ENCODE assay signal across 8 cellular contexts in genomic region chr6:106360989-106361430, GRCh38. TPM values are rescaled to one million over a fixed set of nuclear protein-coding genes. Genes with fewer than 3 reads are reported as not detected.
DNase-seq lines count a peak whose midpoint lies in the region; ATAC-seq, FAIRE-seq and TF ChIP-seq lines count a peak whose summit lies in the region.

No MANE protein-coding gene starts in this region.

- H3K36me3 ChIP-seq in esophagus squamous epithelium (no peaks in the 10 kb centered on the region), ovary (no peaks in the 10 kb centered on the region)

- H3K9me3 ChIP-seq in esophagus squamous epithelium (no peaks in the 10 kb centered on the region), ovary (no peaks in the 10 kb centered on the region)

- CTCF ChIA-PET in activated CD4-positive, alpha-beta memory T cell treated with anti-CD3 and anti-CD28 coated beads for 36 hours (lab: Charles Lee) = interaction anchor here (1.0 to 2.6 kb wide), 17 partner anchors 10 to 636 kb away, joined by 3 to 31 read pairs (median 6); partner anchors contain the start of gene ATG5

- ATAC-seq in HG03439 (IDR thresholded peaks at IDR 0.05; ENCODE audit: unreplicated experiment) (peak; percentile 34), GM18861 (IDR thresholded peaks at IDR 0.05; ENCODE audit: unreplicated experiment) (no peak)

- whole genome bisulfite sequencing in esophagus squamous epithelium, 2 donors = 0% methylated on average over 1 to 5 of the region's 31 CpGs
- 1 to 2% (median 2%) methylated on average over 18 to 31 of the region's 31 CpGs for WGBS in ovary, 3 donors

- H3K4me1 Mint-ChIP-seq in activated CD4-positive, alpha-beta memory T cell treated with anti-CD3 and anti-CD28 coated beads for 36 hours (ENCODE audit: low read depth) = peaks cover 9% of the 10 kb centered on the region

- H3K4me3 Mint-ChIP-seq in activated CD4-positive, alpha-beta memory T cell treated with anti-CD3 and anti-CD28 coated beads for 36 hours = peak overlapping the region; percentile 68

- FAIRE-seq in D721Med (lab: Jason Lieb, UNC) = no peak

- TF ChIP-seq EP300 in ovary (IDR thresholded peaks at IDR 0.05) = no peak

- H3K36me3 Mint-ChIP-seq in activated CD4-positive, alpha-beta memory T cell treated with anti-CD3 and anti-CD28 coated beads for 36 hours = no peaks in the 10 kb centered on the region

- peaks cover 0 to 46% (median 8%) of the 10 kb centered on the region in 3 donors for H3K4me1 ChIP-seq in esophagus squamous epithelium
- peaks cover 5% of the 10 kb centered on the region for H3K4me1 ChIP-seq in ovary (ENCODE audit: insufficient read depth)

- H3K4me3 ChIP-seq in esophagus squamous epithelium (peak overlapping the region; percentile 75 to 81 (median 77)), ovary (peak overlapping the region; percentile 37)

- intact Hi-C loops in activated CD4-positive, alpha-beta memory T cell treated with anti-CD3 and anti-CD28 coated beads for 36 hours (cut with micrococcal nuclease) = loop anchor here (1.0 to 10.0 kb wide), 4 partner anchors 12 to 204 kb away; no protein-coding TSS in a partner anchor
- intact Hi-C loops in esophagus squamous epithelium (cut with DNase I) = loop anchor here (10.0 kb wide), 1 partner anchor 84 kb away; no protein-coding TSS in a partner anchor
- intact Hi-C loops in ovary (cut with DNase I) = no loop called here

- H3K27ac Mint-ChIP-seq in activated CD4-positive, alpha-beta memory T cell treated with anti-CD3 and anti-CD28 coated beads for 36 hours = no peak overlapping the region

- TF ChIP-seq POLR2A in esophagus squamous epithelium (IDR thresholded peaks at IDR 0.05) (no peak), ovary (IDR thresholded peaks at IDR 0.05) (no peak)

- H3K27me3 ChIP-seq in esophagus squamous epithelium (peaks cover 0 to 53% (median 0%) of the 10 kb centered on the region in 4 donors), ovary (no peaks in the 10 kb centered on the region)

- no peak for TF ChIP-seq CTCF in esophagus squamous epithelium (IDR thresholded peaks at IDR 0.05)
- no peak for TF ChIP-seq CTCF in ovary (IDR thresholded peaks at IDR 0.05)
- no peak for TF ChIP-seq CTCF in D721Med (IDR thresholded peaks at IDR 0.05; ENCODE audit: insufficient read depth, missing control alignments)

- H3K27me3 Mint-ChIP-seq in activated CD4-positive, alpha-beta memory T cell treated with anti-CD3 and anti-CD28 coated beads for 36 hours = peaks cover 32% of the 10 kb centered on the region

- no peaks in the 10 kb centered on the region for H3K9me3 Mint-ChIP-seq in activated CD4-positive, alpha-beta memory T cell treated with anti-CD3 and anti-CD28 coated beads for 36 hours

- POLR2A ChIA-PET in activated CD4-positive, alpha-beta memory T cell treated with anti-CD3 and anti-CD28 coated beads for 36 hours (lab: Charles Lee) = no interaction called here

- peak; percentile 65 for DNase-seq in DMS53 (lab: John Stamatoyannopoulos, UW)
- no peak for DNase-seq in DMS53 treated with DMSO at 0.1 percent for 48 hours (lab: John Stamatoyannopoulos, UW; ENCODE audit: unreplicated experiment)
- peak; percentile 61 for DNase-seq in activated CD4-positive, alpha-beta memory T cell treated with anti-CD3 and anti-CD28 coated beads for 36 hours
- DNase-seq in esophagus squamous epithelium (lab: John Stamatoyannopoulos, UW) = no peak
- peak in 1 of 5 donors; percentile 15 for DNase-seq in ovary
- DNase-seq in D721Med (ENCODE audit: insufficient read length, low spot score) = no peak

- H3K27ac ChIP-seq in esophagus squamous epithelium (peak overlapping the region; percentile 31 to 89 (median 87)), ovary (no peak overlapping the region)

RNA-seq across cellular contexts. Expression of gene CRYBG1, which starts 0.5 kb away (rescaled TPM):
- total RNA-seq in activated CD4-positive, alpha-beta memory T cell treated with anti-CD3 and anti-CD28 coated beads for 36 hours = 10 to 100 TPM; 38.4 to 39.3 TPM
- total RNA-seq in esophagus squamous epithelium = 100 to 1,000 TPM; 119 to 185 (median 153) TPM
- 1 to 10 TPM; 3.0 to 7.4 (median 3.8) TPM for total RNA-seq in ovary
- 1 to 10 TPM; 1.5 to 5.3 TPM for polyA plus RNA-seq in ovary

RNA-seq across cellular contexts. Expression of gene ATG5, which starts 35.5 kb away (rescaled TPM):
- total RNA-seq in activated CD4-positive, alpha-beta memory T cell treated with anti-CD3 and anti-CD28 coated beads for 36 hours = 10 to 100 TPM; 29.2 TPM
- total RNA-seq in esophagus squamous epithelium (10 to 100 TPM; 14.6 to 34.9 (median 25.3) TPM), ovary (10 to 100 TPM; 24.3 to 35.2 (median 28.4) TPM)
- 10 to 100 TPM; 17.3 to 18.3 TPM for polyA plus RNA-seq in ovary

Comparison
In these comparisons a context has a peak if more than half of its experiments do, and no peak if none do; other contexts are left out.
1. DNase-seq: peak in DMS53 (single experiment) and activated CD4-positive, alpha-beta memory T cell treated with anti-CD3 and anti-CD28 coated beads for 36 hours (single experiment); none in DMS53 treated with DMSO at 0.1 percent for 48 hours (single experiment), esophagus squamous epithelium (single experiment) and D721Med (single experiment).
2. H3K27ac ChIP-seq: peak in esophagus squamous epithelium (4 of 4); none in ovary (0 of 2).
3. RNA of gene CRYBG1, which starts 0.5 kb away (total RNA-seq): 119 to 185 TPM in esophagus squamous epithelium and 38.4 to 39.3 TPM in activated CD4-positive, alpha-beta memory T cell treated with anti-CD3 and anti-CD28 coated beads for 36 hours; 3.0 to 7.4 TPM in ovary; every median in the first group is over 4 times any median in the second.
4. intact Hi-C loops: an anchor here in activated CD4-positive, alpha-beta memory T cell treated with anti-CD3 and anti-CD28 coated beads for 36 hours (1.0 to 10.0 kb wide) and esophagus squamous epithelium (10.0 kb wide); none called in ovary.